ENCODE assay signal across 1 cellular context in the genomic region with DNA sequence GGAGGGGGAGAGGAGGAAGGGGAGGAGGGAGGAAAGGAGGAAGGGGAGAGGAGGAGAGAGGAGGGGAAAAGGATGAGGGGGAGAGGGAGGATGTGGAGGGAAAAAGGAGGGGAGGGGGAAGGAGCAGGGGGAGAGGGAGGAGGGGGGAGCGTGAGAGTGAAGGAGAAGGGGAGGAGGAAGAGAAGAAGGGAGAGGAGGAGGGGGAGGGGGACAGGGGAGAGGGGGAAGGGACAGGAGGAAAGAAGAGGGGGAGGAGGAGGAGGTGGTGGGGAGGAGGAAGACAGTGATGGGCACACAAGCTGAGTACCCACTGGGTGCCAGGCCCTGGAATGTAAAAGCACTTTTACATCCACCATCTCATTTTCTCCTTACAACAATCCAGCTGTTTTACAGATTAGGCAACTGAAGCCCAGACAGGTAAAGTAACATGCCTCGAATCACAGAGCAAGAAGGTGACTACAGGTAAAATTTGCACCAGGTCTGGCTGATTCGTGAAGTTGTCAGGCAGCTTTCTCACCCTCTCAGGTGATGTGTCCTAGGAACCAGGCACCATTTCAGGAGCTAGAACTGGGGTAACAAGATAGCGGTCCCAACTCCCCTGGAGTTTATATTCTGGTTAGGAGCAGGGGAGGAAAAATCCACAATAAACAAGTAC.
TF ChIP-seq lines count a peak whose summit lies in the region.

No MANE protein-coding gene starts in this region.

TF ChIP-seq in IMR-90, 13 proteins besides CTCF, POLR2A, EP300 and RAD21 (continued from another document):
- no peak for TF ChIP-seq ELK1 (IDR thresholded peaks at IDR 0.05; ENCODE audit: borderline replicate concordance, low read depth, low read length)
- TF ChIP-seq FOS (IDR thresholded peaks at IDR 0.05; ENCODE audit: low read depth, low read length): no peak
- no peak for TF ChIP-seq RFX5 (IDR thresholded peaks at IDR 0.05; ENCODE audit: low read depth, low read length)
- no peak for TF ChIP-seq MAFK (IDR thresholded peaks at IDR 0.05; ENCODE audit: low read depth, low read length)
- no peak for TF ChIP-seq MXI1 (IDR thresholded peaks at IDR 0.05; ENCODE audit: borderline replicate concordance, low read depth, low read length)
- no peak for TF ChIP-seq NFE2L2 (IDR thresholded peaks at IDR 0.05; ENCODE audit: low read depth, low read length)
- TF ChIP-seq USF2 (IDR thresholded peaks at IDR 0.05; ENCODE audit: low read depth, low read length): no peak
- no peak for TF ChIP-seq BHLHE40 (IDR thresholded peaks at IDR 0.05; ENCODE audit: low read depth, low read length)
- no peak for TF ChIP-seq MAZ (IDR thresholded peaks at IDR 0.05; ENCODE audit: borderline replicate concordance, low read depth, low read length)
- no peak for TF ChIP-seq CHD1 (IDR thresholded peaks at IDR 0.05; ENCODE audit: low read depth, low read length)
- no peak for TF ChIP-seq RCOR1 (IDR thresholded peaks at IDR 0.05; ENCODE audit: insufficient replicate concordance, low read length)
